1 cellular context compared by ENCODE assay signal in genomic region chr18:42425025-42425424, GRCh38.
TF ChIP-seq lines count a peak whose summit lies in the region.

No MANE protein-coding gene starts in this region.

TF ChIP-seq in HepG2, 621 proteins besides CTCF, POLR2A, EP300 and RAD21 (continued from another document):
- TF ChIP-seq IRF9 (CRISPR knock-in tag; IDR thresholded peaks at IDR 0.05; ENCODE audit: borderline replicate concordance) (no peak), MEIS1 (CRISPR knock-in tag; IDR thresholded peaks at IDR 0.05; ENCODE audit: borderline replicate concordance) (no peak), NONO (IDR thresholded peaks at IDR 0.05) (no peak), NONO (CRISPR knock-in tag; conservative IDR thresholded peaks at IDR 0.05) (no peak), ZFP91 (CRISPR knock-in tag; IDR thresholded peaks at IDR 0.05; ENCODE audit: borderline replicate concordance) (no peak)
